1 cellular context compared by ENCODE assay signal in the genomic region with DNA sequence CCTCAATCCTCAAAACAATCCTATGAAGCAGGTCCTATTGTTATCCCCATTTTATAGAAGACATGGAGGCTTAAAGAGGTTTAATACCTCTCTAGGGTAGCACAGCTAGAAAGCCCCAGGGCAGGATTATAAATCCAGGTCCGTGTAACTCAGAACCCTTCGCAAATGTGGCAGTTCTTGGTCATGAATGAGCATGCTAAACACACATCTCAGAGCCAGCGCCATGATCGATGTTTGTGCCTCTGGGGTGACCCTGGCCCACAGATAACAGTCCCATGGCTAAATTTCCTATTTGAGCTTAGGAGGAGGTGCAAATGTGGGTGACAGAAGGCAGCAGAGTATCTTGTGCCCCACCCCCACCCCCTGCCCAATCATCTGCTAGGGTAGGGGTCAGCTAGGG.
TF ChIP-seq lines count a peak whose summit lies in the region.

No MANE protein-coding gene starts in this region.

TF ChIP-seq in H1, 55 proteins besides CTCF, POLR2A, EP300 and RAD21:
- TF ChIP-seq SP1 (IDR thresholded peaks at IDR 0.05; ENCODE audit: low read depth, low read length) (no peak), PHF8 (conservative IDR thresholded peaks at IDR 0.05; ENCODE audit: low read depth, low read length) (no peak), EZH2 (IDR thresholded peaks at IDR 0.05; ENCODE audit: low read depth, low read length, severe bottlenecking) (no peak), RNF2 (IDR thresholded peaks at IDR 0.05; ENCODE audit: borderline replicate concordance, low read depth, low read length, missing control alignments, poor library complexity, severe bottlenecking) (no peak), BCL11A (IDR thresholded peaks at IDR 0.05; ENCODE audit: low read depth in 2 of 2, low read length in 2 of 2) (no peak), JUN (IDR thresholded peaks at IDR 0.05; ENCODE audit: low read depth, low read length) (no peak), KDM1A (IDR thresholded peaks at IDR 0.05; ENCODE audit: borderline replicate concordance, low read length) (no peak), CBX5 (IDR thresholded peaks at IDR 0.05; ENCODE audit: low read depth, low read length) (no peak), KDM5A (IDR thresholded peaks at IDR 0.05; ENCODE audit: low read length) (no peak), TBP (IDR thresholded peaks at IDR 0.05; ENCODE audit: low read depth, low read length) (no peak)
- TF ChIP-seq, protein P1, sequence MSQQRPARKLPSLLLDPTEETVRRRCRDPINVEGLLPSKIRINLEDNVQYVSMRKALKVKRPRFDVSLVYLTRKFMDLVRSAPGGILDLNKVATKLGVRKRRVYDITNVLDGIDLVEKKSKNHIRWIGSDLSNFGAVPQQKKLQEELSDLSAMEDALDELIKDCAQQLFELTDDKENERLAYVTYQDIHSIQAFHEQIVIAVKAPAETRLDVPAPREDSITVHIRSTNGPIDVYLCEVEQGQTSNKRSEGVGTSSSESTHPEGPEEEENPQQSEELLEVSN (IDR thresholded peaks at IDR 0.05): no peak
